In the genomic region with DNA sequence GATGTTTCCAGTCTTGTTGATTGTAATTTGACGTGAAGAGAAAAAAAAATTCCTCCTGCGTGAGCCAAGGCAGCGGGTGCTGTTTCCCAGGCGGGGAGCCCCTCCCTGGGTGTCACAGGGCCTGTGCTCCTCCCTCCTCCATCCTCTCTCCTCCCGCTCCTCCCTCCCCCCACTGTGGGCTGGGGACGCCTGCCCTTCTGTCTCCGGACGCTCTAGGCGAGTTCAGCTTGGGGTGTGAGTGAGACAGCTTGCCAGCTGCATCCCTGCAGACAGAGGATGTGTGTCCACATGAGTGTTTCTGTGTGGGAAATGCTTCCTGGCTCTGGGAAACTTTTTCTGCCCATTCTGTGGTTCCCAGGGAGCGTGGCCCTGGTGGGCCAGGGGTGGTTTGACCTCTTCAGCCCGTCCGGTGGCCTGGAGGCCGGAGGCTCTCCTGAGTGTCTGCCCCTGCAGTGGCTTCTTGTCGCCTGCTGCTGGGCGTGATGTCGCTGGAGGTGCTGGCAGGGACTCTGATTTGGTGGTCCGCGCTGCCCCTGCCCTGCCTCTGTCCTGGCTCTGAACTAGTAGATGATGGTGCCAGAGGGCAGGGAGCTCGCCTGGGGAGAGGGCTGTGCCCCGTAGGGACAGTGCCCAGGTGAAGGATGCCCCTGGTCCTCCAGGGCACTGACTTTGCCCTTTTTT, we compare ENCODE assay signal across 11 cellular contexts.
DNase-seq lines count a peak whose midpoint lies in the region; ATAC-seq and TF ChIP-seq lines count a peak whose summit lies in the region.
"Had no signal": no experiment of that assay in that cellular context is flagged by ENCODE, and none has a peak within 500 bp of the region (broad histone marks: within the 10 kb centered on the region; RNA-seq: fewer than 3 reads in every experiment).

No MANE protein-coding gene starts in this region.

- H3K27me3 ChIP-seq in esophagus squamous epithelium (no peaks in the 10 kb centered on the region), thyroid gland (no peaks in the 10 kb centered on the region)

- TF ChIP-seq CTCF in esophagus squamous epithelium (IDR thresholded peaks at IDR 0.05) (no peak), thyroid gland (IDR thresholded peaks at IDR 0.05) (no peak)

- intact Hi-C loops in esophagus squamous epithelium (cut with DNase I): loop anchor here (10.0 kb wide), 2 partner anchors 175 to 245 kb away; a partner anchor contains a TSS
- intact Hi-C loops in thyroid gland (cut with DNase I): no loop called here

- H3K9me3 ChIP-seq in esophagus squamous epithelium (no peaks in the 10 kb centered on the region), thyroid gland (no peaks in the 10 kb centered on the region)

- 45 to 74% methylated on average over 5 to 8 of the region's 20 CpGs for WGBS in esophagus squamous epithelium, 2 donors
- WGBS in thyroid gland, 2 donors: 74 to 80% methylated on average over 13 to 17 of the region's 20 CpGs

- TF ChIP-seq POLR2A in esophagus squamous epithelium (IDR thresholded peaks at IDR 0.05) (no peak), thyroid gland (IDR thresholded peaks at IDR 0.05) (no peak)

- peak; percentile 49 for DNase-seq in NCI-H345 (lab: John Stamatoyannopoulos, UW)
- no peak for DNase-seq in NCI-H345 treated with DMSO at 0.1 percent for 48 hours (lab: John Stamatoyannopoulos, UW; ENCODE audit: unreplicated experiment)
- no peak for DNase-seq in esophagus squamous epithelium (lab: John Stamatoyannopoulos, UW)
- DNase-seq in midbrain (lab: John Stamatoyannopoulos, UW): peak; percentile 83
- no peak for DNase-seq in thyroid gland
- no peak for DNase-seq in stimulated activated CD4-positive, alpha-beta T cell treated with anti-CD3 and anti-CD28 coated beads, Interleukin-4, amount 100 ng/mL, for 1 hour
- no peak for DNase-seq in GM19240 (ENCODE audit: insufficient read length, low spot score)
- DNase-seq: 8988T; activated naive CD8-positive, alpha-beta T cell treated with anti-CD3 and anti-CD28 coated beads for 36 hours; NCI-H2107 had no signal

- ATAC-seq in HG03571 (IDR thresholded peaks at IDR 0.05; ENCODE audit: unreplicated experiment): no peak

- H3K4me1 ChIP-seq in esophagus squamous epithelium (peaks cover 0 to 18% (median 0%) of the 10 kb centered on the region in 3 donors), thyroid gland (peaks cover 8 to 22% of the 10 kb centered on the region in 2 donors)

- H3K27ac ChIP-seq in esophagus squamous epithelium (peak overlapping the region in 3 of 4 donors; percentile 39 to 75 (median 72)), thyroid gland (peak overlapping the region in 2 of 3 donors; percentile 26 to 47)

- H3K36me3 ChIP-seq in esophagus squamous epithelium (peaks cover 0 to 82% (median 0%) of the 10 kb centered on the region in 3 donors), thyroid gland (peaks cover 12 to 20% of the 10 kb centered on the region in 2 donors)

- peak overlapping the region in 1 of 4 donors; percentile 36 for H3K4me3 ChIP-seq in esophagus squamous epithelium
- H3K4me3 ChIP-seq in thyroid gland (replicated peaks in 1 of 3): no peak overlapping the region

Comparison
In these comparisons a context has a peak if more than half of its experiments do, and no peak if none do; other contexts are left out.
1. DNase-seq: peak in NCI-H345 (single experiment) and midbrain (single experiment); none in NCI-H345 treated with DMSO at 0.1 percent for 48 hours (single experiment), esophagus squamous epithelium (single experiment), thyroid gland (0 of 2), stimulated activated CD4-positive, alpha-beta T cell treated with anti-CD3 and anti-CD28 coated beads, Interleukin-4, amount 100 ng/mL, for 1 hour (single experiment) and GM19240 (single experiment).